8 cellular contexts compared by ENCODE assay signal in the genomic region with DNA sequence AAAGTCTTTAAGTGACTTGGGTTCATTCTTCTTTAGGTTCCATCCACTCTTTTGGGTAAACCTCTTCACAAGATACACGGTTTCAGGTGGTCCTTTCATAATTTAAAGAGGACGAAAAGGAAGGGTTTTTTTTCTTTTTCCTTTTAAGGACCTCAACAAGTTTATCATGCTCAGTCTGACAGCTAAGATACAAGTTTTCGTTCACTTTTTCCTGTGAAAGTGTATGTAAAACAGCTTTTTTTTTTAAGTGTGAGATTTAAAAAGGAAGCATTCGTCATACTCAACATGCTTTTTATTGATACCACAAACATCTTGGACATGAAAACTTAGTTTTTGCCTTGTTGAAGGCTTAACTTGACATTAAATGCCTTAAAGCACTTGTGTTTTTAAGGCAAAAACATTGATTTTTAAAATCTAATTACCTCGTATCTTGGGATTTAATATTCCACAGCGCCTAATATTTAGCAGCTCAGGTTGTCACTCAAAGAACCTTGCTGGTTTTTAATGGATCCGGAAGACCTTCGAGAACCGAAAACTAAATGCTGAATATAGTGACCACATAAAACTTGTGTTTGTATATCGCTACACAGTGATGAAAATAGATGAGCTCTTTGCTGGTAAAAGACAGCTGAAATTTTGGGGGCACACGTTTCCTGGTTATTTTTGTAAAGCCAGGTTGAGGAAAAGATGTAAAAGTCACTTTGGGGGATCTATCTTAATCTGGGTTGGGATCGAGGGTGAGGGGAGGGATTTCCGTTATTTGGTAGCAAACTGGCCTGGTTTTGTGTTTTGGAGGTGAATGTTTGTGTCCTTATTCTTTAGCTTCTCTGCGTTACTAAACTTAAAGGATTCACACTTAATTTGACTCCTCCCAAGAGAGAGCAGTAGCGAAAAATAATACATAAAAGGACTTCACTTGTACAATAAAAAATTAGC. TPM values are rescaled to one million over a fixed set of nuclear protein-coding genes. Genes with fewer than 3 reads are reported as not detected.
DNase-seq lines count a peak whose midpoint lies in the region; ATAC-seq and TF ChIP-seq lines count a peak whose summit lies in the region.

No MANE protein-coding gene starts in this region.

- H4K20me1 ChIP-seq in KMS-11 (ENCODE audit: insufficient read depth), result peaks cover 47% of the 10 kb centered on the region

- peaks cover 10% of the 10 kb centered on the region; the same call in 1 of the 2 replicates for H3K36me3 ChIP-seq in KMS-11 (ENCODE audit: insufficient read depth)

- H3K4me1 ChIP-seq in KMS-11 (ENCODE audit: low read depth, poor library complexity, severe bottlenecking), result peaks cover 50% of the 10 kb centered on the region

- H3K27me3 ChIP-seq in KMS-11 (ENCODE audit: insufficient read depth, low read depth), result no peaks in the 10 kb centered on the region

- peaks cover 25 to 64% (median 53%) of the 10 kb centered on the region in 3 donors for H3K4me1 Mint-ChIP-seq in naive B cell

- no peaks in the 10 kb centered on the region for H3K27me3 Mint-ChIP-seq in naive B cell

- peaks cover 73% of the 10 kb centered on the region for H3K79me2 ChIP-seq in KMS-11 (ENCODE audit: insufficient read depth, low read depth)

- H3K27ac Mint-ChIP-seq in naive B cell, result peak overlapping the region; percentile 4 to 100 (median 98)

- H3K4me2 ChIP-seq in KMS-11, result peak overlapping the region; percentile 98

- DNase-seq in AG09309 (ENCODE audit: low read depth) (no peak), choroid plexus epithelial cell (ENCODE audit: low read depth) (no peak), naive B cell (no peak)
- DNase-seq in stimulated activated CD4-positive, alpha-beta T cell treated with anti-CD3 and anti-CD28 coated beads, Interleukin-1b, Interleukin-23, amount 100 ng/mL, for 48 hours, result no peak

- H3K9me3 Mint-ChIP-seq in naive B cell, result peaks cover 0 to 3% (median 0%) of the 10 kb centered on the region in 7 donors

- peak overlapping the region; percentile 96 for H3K9ac ChIP-seq in KMS-11

- peak overlapping the region; percentile 97 to 100 (median 100) for H3K4me3 Mint-ChIP-seq in naive B cell

- no peak for ATAC-seq in naive B cell (ENCODE audit: low read depth in 2 of 2)
- ATAC-seq in GM19035 (IDR thresholded peaks at IDR 0.05; ENCODE audit: unreplicated experiment), result no peak
- no peak for ATAC-seq in GM18520 (IDR thresholded peaks at IDR 0.05; ENCODE audit: unreplicated experiment)
- no peak for ATAC-seq in GM21423 (IDR thresholded peaks at IDR 0.05; ENCODE audit: unreplicated experiment)

- H3K36me3 Mint-ChIP-seq in naive B cell, result peaks cover 11 to 20% of the 10 kb centered on the region in 2 donors

- H3K4me3 ChIP-seq in AG09309 (ENCODE audit: control insufficient read depth, low read depth, low read length) (peak overlapping the region; percentile 99), KMS-11 (IDR thresholded peaks at IDR 0.05; ENCODE audit: insufficient read depth, low read depth, low read length) (no peak overlapping the region), choroid plexus epithelial cell (ENCODE audit: low read depth, low read length) (peak overlapping the region; percentile 92)

- TF ChIP-seq CTCF in AG09309 (IDR thresholded peaks at IDR 0.05; ENCODE audit: control insufficient read depth, insufficient read depth, low read depth, low read length, missing control alignments) (no peak), KMS-11 (conservative IDR thresholded peaks at IDR 0.05; ENCODE audit: low read depth, low read length) (no peak), choroid plexus epithelial cell (conservative IDR thresholded peaks at IDR 0.05; ENCODE audit: low read depth, low read length) (no peak)

- H2AFZ ChIP-seq in KMS-11 (ENCODE audit: low read depth), result no peak overlapping the region

- peak overlapping the region; percentile 92 for H3K27ac ChIP-seq in KMS-11

RNA-seq across cellular contexts. Expression of a gene that starts 2.3 kb away (rescaled TPM):
- 10 to 100 TPM; 14.8 to 60.0 (median 39.6) TPM for polyA plus RNA-seq in naive B cell (ENCODE audit: low read depth in 6 of 6)

RNA-seq across cellular contexts. Expression of a gene that starts 34.3 kb away (rescaled TPM):
- 10 to 100 TPM in 1 of 6 donors, 1 to 10 TPM in 5; 6.1 to 12.7 (median 7.5) TPM for polyA plus RNA-seq in naive B cell (ENCODE audit: low read depth in 6 of 6)
